Comparison of ENCODE assay signal across 8 cellular contexts in the genomic region with DNA sequence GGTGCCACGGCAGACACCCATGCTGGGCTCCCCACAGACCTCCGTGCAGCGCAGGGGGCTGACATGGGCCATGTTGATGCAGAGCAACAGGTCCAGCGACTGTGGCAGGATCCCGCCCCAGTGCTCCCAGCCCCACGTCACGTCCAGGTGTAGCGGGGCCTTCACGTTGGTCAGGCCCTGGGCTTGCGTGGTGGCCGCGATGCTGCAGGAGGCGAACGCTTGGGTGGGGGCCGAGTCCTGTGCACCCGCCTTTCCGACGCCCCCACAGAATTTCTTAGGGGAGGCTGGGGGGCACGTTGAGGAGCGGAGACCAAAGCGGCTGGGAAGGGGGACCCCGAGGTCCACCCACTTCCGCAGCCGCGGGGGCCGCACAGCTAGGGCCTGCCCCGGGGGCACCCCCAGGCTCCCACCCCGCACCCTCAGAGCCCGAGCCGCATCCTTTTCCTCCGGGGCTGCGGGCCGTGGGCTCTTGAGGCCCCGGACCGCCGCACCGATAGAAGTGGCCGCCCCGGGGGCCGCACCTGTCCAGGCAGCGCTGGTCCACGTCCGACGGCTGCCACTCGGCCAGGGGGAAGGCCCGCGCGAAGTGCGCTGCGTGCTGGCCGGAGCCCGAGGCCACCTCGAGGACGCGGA. TPM values are rescaled to one million over a fixed set of nuclear protein-coding genes. Genes with fewer than 3 reads are reported as not detected.
DNase-seq lines count a peak whose midpoint lies in the region; ATAC-seq and TF ChIP-seq lines count a peak whose summit lies in the region.

No MANE protein-coding gene starts in this region.

- H4K20me1 ChIP-seq in PC-9 (ENCODE audit: insufficient read depth) (no peaks in the 10 kb centered on the region), osteoblast (ENCODE audit: insufficient read depth, low read length) (peaks cover 4% of the 10 kb centered on the region)

- H3K9me3 ChIP-seq in heart left ventricle (no peaks in the 10 kb centered on the region), PC-9 (ENCODE audit: insufficient read depth, low read depth) (no peaks in the 10 kb centered on the region), endodermal cell (ENCODE audit: control insufficient read depth, low read length) (no peaks in the 10 kb centered on the region), osteoblast (ENCODE audit: low read depth, low read length) (no peaks in the 10 kb centered on the region)

- peak overlapping the region; percentile 90 for H2AFZ ChIP-seq in PC-9
- peak overlapping the region; percentile 78 for H2AFZ ChIP-seq in osteoblast (ENCODE audit: low read length)

- H3K27ac ChIP-seq in heart left ventricle, result peak overlapping the region in 11 of 12 donors; percentile 94 to 100 (median 97)
- peak overlapping the region; percentile 80; the same call in 1 of the 2 replicates for H3K27ac ChIP-seq in PC-9
- H3K27ac ChIP-seq in endodermal cell (ENCODE audit: low read depth, low read length), result no peak overlapping the region
- peak overlapping the region; percentile 86 for H3K27ac ChIP-seq in osteoblast (ENCODE audit: low read depth, low read length)

- no peak overlapping the region for H3K27ac Mint-ChIP-seq in endodermal cell

- H3K4me3 ChIP-seq in heart left ventricle (peak overlapping the region; percentile 69 to 94 (median 82)), PC-9 (peak overlapping the region; percentile 80), endodermal cell (ENCODE audit: low read length) (peak overlapping the region; percentile 84), osteoblast (ENCODE audit: insufficient read depth, low read length) (peak overlapping the region; percentile 90)

- CTCF ChIA-PET in PC-9 (lab: Charles Lee), result no interaction called here

- DNase-seq in heart left ventricle (no peak), cardiac septum (ENCODE audit: low spot score) (no peak), PC-9 (no peak), endodermal cell (no peak), osteoblast (ENCODE audit: insufficient read length, low spot score, missing footprints) (peak; percentile 93), AG08396 (ENCODE audit: low spot score) (no peak), NCI-H1105 treated with DMSO at 0.1 percent for 48 hours (lab: John Stamatoyannopoulos, UW) (no peak), sciatic nerve (ENCODE audit: low spot score) (no peak)

- no peaks in the 10 kb centered on the region for H3K9me2 ChIP-seq in PC-9 (ENCODE audit: insufficient read depth)

- TF ChIP-seq POLR2A in heart left ventricle (IDR thresholded peaks at IDR 0.05), result no peak

- WGBS in heart left ventricle, 4 donors, result 0 to 11% (median 5%) methylated on average over 7 to 55 of the region's 55 CpGs
- 11 to 16% methylated on average over 35 to 55 of the region's 55 CpGs for WGBS in endodermal cell (ENCODE audit: insufficient coverage in 1 of 2, insufficient read length in 1 of 2), 2 experiments

- peak overlapping the region; percentile 90 for H3K4me2 ChIP-seq in PC-9
- H3K4me2 ChIP-seq in osteoblast (ENCODE audit: insufficient read depth, low read length), result peak overlapping the region; percentile 98

- H3K79me2 ChIP-seq in PC-9 (ENCODE audit: low read depth) (peaks cover 19% of the 10 kb centered on the region), osteoblast (ENCODE audit: insufficient read depth, low read length) (peaks cover 14% of the 10 kb centered on the region)

- H3K9ac ChIP-seq in endodermal cell (ENCODE audit: extremely low read depth, low read length, poor library complexity, severe bottlenecking), result peak overlapping the region; percentile 28

- BruUV-seq in PC-9 (replicated peaks; lab: Mats Ljungman, UMichigan), result no TSS peak

- H3K9me3 Mint-ChIP-seq in endodermal cell, result no peaks in the 10 kb centered on the region

- no peaks in the 10 kb centered on the region for H3K4me1 Mint-ChIP-seq in endodermal cell

- H3K4me1 ChIP-seq in heart left ventricle (peaks cover 3 to 37% (median 24%) of the 10 kb centered on the region in 12 donors), PC-9 (replicated peaks; ENCODE audit: insufficient read depth) (peaks cover 17% of the 10 kb centered on the region; the same call in 1 of the 2 replicates), endodermal cell (ENCODE audit: control insufficient read depth, insufficient read depth, low read length) (no peaks in the 10 kb centered on the region), osteoblast (ENCODE audit: insufficient read depth, low read length) (peaks cover 6% of the 10 kb centered on the region)

- H3K36me3 Mint-ChIP-seq in endodermal cell (ENCODE audit: low read depth), result no peaks in the 10 kb centered on the region

- intact Hi-C loops in heart left ventricle (cut with DNase I), result loop anchor here in 3 of 10 donors (1.0 to 2.0 kb wide), 3 partner anchors 45 to 46 kb away; a partner anchor contains a TSS
- intact Hi-C loops in cardiac septum (cut with DNase I), result no loop called here
- intact Hi-C loops in PC-9 (cut with micrococcal nuclease; ENCODE audit: unreplicated experiment), result loop anchor here (2.0 kb wide), 1 partner anchor 43 kb away; no protein-coding TSS in a partner anchor
- intact Hi-C loops in sciatic nerve (cut with DNase I), result no loop called here

- peaks cover 0 to 16% (median 0%) of the 10 kb centered on the region in 9 donors for H3K36me3 ChIP-seq in heart left ventricle
- no peaks in the 10 kb centered on the region for H3K36me3 ChIP-seq in PC-9 (ENCODE audit: low read depth)
- no peaks in the 10 kb centered on the region for H3K36me3 ChIP-seq in endodermal cell (ENCODE audit: control insufficient read depth, insufficient read depth, low read length)
- no peaks in the 10 kb centered on the region for H3K36me3 ChIP-seq in osteoblast (ENCODE audit: insufficient read depth, low read length)

- no peaks in the 10 kb centered on the region for H3K27me3 Mint-ChIP-seq in endodermal cell (ENCODE audit: insufficient read depth)

- peaks cover 16% of the 10 kb centered on the region for H3F3A ChIP-seq in PC-9 (ENCODE audit: insufficient read depth, low read depth)

- POLR2A ChIA-PET in PC-9 (lab: Charles Lee; ENCODE audit: unreplicated experiment), result interaction anchor here (0.6 to 0.7 kb wide), 5 partner anchors 85 to 413 kb away, joined by 3 to 9 read pairs (median 4); no protein-coding TSS in a partner anchor

- no peak for ATAC-seq in heart left ventricle
- ATAC-seq in sciatic nerve, result no peak

- peak overlapping the region; percentile 82 for H3K4me3 Mint-ChIP-seq in endodermal cell

- TF ChIP-seq CTCF in heart left ventricle (IDR thresholded peaks at IDR 0.05) (no peak), PC-9 (conservative IDR thresholded peaks at IDR 0.05) (no peak), endodermal cell (conservative IDR thresholded peaks at IDR 0.05) (no peak), osteoblast (IDR thresholded peaks at IDR 0.05; ENCODE audit: extremely low read depth, low read depth, low read length) (no peak)

- H3K27me3 ChIP-seq in heart left ventricle, result no peaks in the 10 kb centered on the region
- no peaks in the 10 kb centered on the region for H3K27me3 ChIP-seq in PC-9 (ENCODE audit: insufficient read depth, low read depth)
- H3K27me3 ChIP-seq in endodermal cell (ENCODE audit: control insufficient read depth, insufficient read depth, low read length, poor library complexity, severe bottlenecking), result no peaks in the 10 kb centered on the region
- no peaks in the 10 kb centered on the region for H3K27me3 ChIP-seq in osteoblast (ENCODE audit: insufficient read depth, low read length)

RNA-seq across cellular contexts. Expression of a gene that starts 0.4 kb away (rescaled TPM):
- 100 to 1,000 TPM in 2 of 9 donors, 10 to 100 TPM in 7; 39.6 to 187 (median 44.7) TPM for total RNA-seq in heart left ventricle
- 100 to 1,000 TPM; 101 to 165 TPM for polyA plus RNA-seq in heart left ventricle
- total RNA-seq in cardiac septum, result 47.7 TPM
- 144 and 158 TPM in 2 replicates for total RNA-seq in PC-9 (2021)
- 10 to 100 TPM; 72.1 to 79.8 TPM for total RNA-seq in endodermal cell
- polyA plus RNA-seq in endodermal cell (2013, experiment 1 of 2), result 85.0 TPM
- 78.2 TPM for polyA plus RNA-seq in endodermal cell (2013, experiment 2 of 2)
- total RNA-seq in osteoblast, result 72.8 and 76.0 TPM in 2 replicates
- 54.1 TPM for total RNA-seq in sciatic nerve

RNA-seq across cellular contexts. Expression of a gene that starts 4.9 kb away (rescaled TPM):
- total RNA-seq in heart left ventricle (1 to 10 TPM in 1 of 9 donors, under 1 TPM in 8; 0.15 to 1.1 (median 0.25) TPM), cardiac septum (0.40 TPM), PC-9 (2021) (6.9 and 9.2 TPM in 2 replicates), endodermal cell (10 to 100 TPM in 1 of 2 donors, 1 to 10 TPM in 1; 7.7 to 11.6 TPM), osteoblast (under 0.01 and 0.36 TPM in 2 replicates), sciatic nerve (1.5 TPM)
- polyA plus RNA-seq in heart left ventricle, result under 1 TPM; 0.30 to 0.51 TPM
- 17.0 TPM for polyA plus RNA-seq in endodermal cell (2013, experiment 1 of 2)
- 15.2 TPM for polyA plus RNA-seq in endodermal cell (2013, experiment 2 of 2)

RNA-seq across cellular contexts. Expression of a gene that starts 5.9 kb away (rescaled TPM):
- 100 to 1,000 TPM in 4 of 9 donors, 10 to 100 TPM in 5; 52.3 to 219 (median 89.5) TPM for total RNA-seq in heart left ventricle
- polyA plus RNA-seq in heart left ventricle, result 100 to 1,000 TPM in 1 of 2 donors, 10 to 100 TPM in 1; 97.0 to 321 TPM
- total RNA-seq in cardiac septum, result 90.3 TPM
- 64.2 and 69.6 TPM in 2 replicates for total RNA-seq in PC-9 (2021)
- total RNA-seq in endodermal cell, result 10 to 100 TPM; 22.8 to 34.2 TPM
- polyA plus RNA-seq in endodermal cell (2013, experiment 1 of 2), result 12.5 TPM
- 12.0 TPM for polyA plus RNA-seq in endodermal cell (2013, experiment 2 of 2)
- 20.0 and 20.3 TPM in 2 replicates for total RNA-seq in osteoblast
- 15.5 TPM for total RNA-seq in sciatic nerve

RNA-seq across cellular contexts. Expression of a gene that starts 13.5 kb away (rescaled TPM):
- total RNA-seq in heart left ventricle, result 10 to 100 TPM in 2 of 9 donors, 1 to 10 TPM in 7; 3.7 to 17.4 (median 8.6) TPM
- polyA plus RNA-seq in heart left ventricle, result 10 to 100 TPM in 1 of 2 donors, 1 to 10 TPM in 1; 5.1 to 10.9 TPM
- total RNA-seq in cardiac septum, result 13.9 TPM
- total RNA-seq in PC-9 (2021), result 118 and 126 TPM in 2 replicates
- 100 to 1,000 TPM; 112 to 120 TPM for total RNA-seq in endodermal cell
- polyA plus RNA-seq in endodermal cell (2013, experiment 1 of 2), result 50.5 TPM
- polyA plus RNA-seq in endodermal cell (2013, experiment 2 of 2), result 49.8 TPM
- total RNA-seq in osteoblast, result 10.3 and 19.2 TPM in 2 replicates
- 33.3 TPM for total RNA-seq in sciatic nerve

RNA-seq across cellular contexts. Expression of a gene that starts 32.2 kb away (rescaled TPM):
- 100 to 1,000 TPM in 1 of 9 donors, 10 to 100 TPM in 8; 33.7 to 102 (median 83.5) TPM for total RNA-seq in heart left ventricle
- polyA plus RNA-seq in heart left ventricle, result 100 to 1,000 TPM in 1 of 2 donors, 10 to 100 TPM in 1; 77.2 to 143 TPM
- 102 TPM for total RNA-seq in cardiac septum
- 143 and 173 TPM in 2 replicates for total RNA-seq in PC-9 (2021)
- 100 to 1,000 TPM; 180 to 193 TPM for total RNA-seq in endodermal cell
- polyA plus RNA-seq in endodermal cell (2013, experiment 1 of 2), result 121 TPM
- 103 TPM for polyA plus RNA-seq in endodermal cell (2013, experiment 2 of 2)
- total RNA-seq in osteoblast, result 35.9 and 42.0 TPM in 2 replicates
- 95.9 TPM for total RNA-seq in sciatic nerve
